8 cellular contexts compared by ENCODE assay signal in the genomic region with DNA sequence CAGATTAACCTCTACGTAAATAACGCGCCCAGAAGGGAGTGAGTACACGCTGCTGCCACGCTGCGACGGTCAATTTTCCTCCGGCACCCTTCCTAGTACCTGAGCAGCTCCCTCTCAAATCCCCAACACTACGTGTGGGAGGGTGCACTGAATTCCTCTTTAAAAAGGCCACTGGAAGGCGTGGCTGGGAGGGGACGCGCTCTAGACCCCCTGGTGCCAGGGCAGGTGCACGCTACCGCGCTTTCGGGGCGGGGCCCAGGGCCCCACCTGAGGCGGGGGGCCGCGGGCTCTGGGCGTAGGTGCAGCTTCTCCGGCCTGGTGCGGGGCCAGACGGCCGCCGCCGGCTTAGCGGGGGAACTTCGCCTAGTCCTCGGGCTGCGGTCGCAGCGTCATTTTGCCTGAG. TPM values are rescaled to one million over a fixed set of nuclear protein-coding genes. Genes with fewer than 3 reads are reported as not detected.
DNase-seq lines count a peak whose midpoint lies in the region; ATAC-seq and TF ChIP-seq lines count a peak whose summit lies in the region.

No MANE protein-coding gene starts in this region.

- H3K79me1 ChIP-seq in neuronal stem cell (ENCODE audit: low read depth, low read length), result peaks cover 7% of the 10 kb centered on the region

- peaks cover 1 to 16% of the 10 kb centered on the region in 2 donors for H3K4me1 ChIP-seq in neuronal stem cell (ENCODE audit: control insufficient read depth in 2 of 2, insufficient read depth in 1 of 2, low read depth in 1 of 2, low read length in 2 of 2)

- H3K18ac ChIP-seq in neuronal stem cell (ENCODE audit: low read length), result peak overlapping the region; percentile 96

- peaks cover 9 to 49% of the 10 kb centered on the region in 2 donors for H3K36me3 ChIP-seq in neuronal stem cell (replicated peaks in 1 of 2; ENCODE audit: control insufficient read depth in 2 of 2, insufficient read depth in 2 of 2, low read length in 2 of 2)

- peak overlapping the region; percentile 75 for H2BK5ac ChIP-seq in neuronal stem cell (ENCODE audit: low read length)

- H3K23ac ChIP-seq in neuronal stem cell (ENCODE audit: low read depth, low read length, poor library complexity), result peak overlapping the region; percentile 98

- H3K4me3 Mint-ChIP-seq in activated naive CD4-positive, alpha-beta T cell treated with anti-CD3 and anti-CD28 coated beads, Interleukin-2, amount 10 ng/mL, durations not matched to agents 7 days and 5 days, result peak overlapping the region; percentile 96

- no peaks in the 10 kb centered on the region for H3K9me3 ChIP-seq in neuronal stem cell (replicated peaks in 1 of 2; ENCODE audit: control insufficient read depth in 2 of 2, insufficient read depth in 1 of 2, low read depth in 1 of 2, low read length in 2 of 2)

- peak overlapping the region; percentile 100 for H3K27ac Mint-ChIP-seq in activated naive CD4-positive, alpha-beta T cell treated with anti-CD3 and anti-CD28 coated beads, Interleukin-2, amount 10 ng/mL, durations not matched to agents 7 days and 5 days

- no CpG with 5 or more reads among the region's 33 CpGs for WGBS in neuronal stem cell (ENCODE audit: extremely low coverage in 2 of 2, insufficient read length in 2 of 2, insufficient replicate concordance in 1 of 2), 2 donors

- H3K36me3 Mint-ChIP-seq in activated naive CD4-positive, alpha-beta T cell treated with anti-CD3 and anti-CD28 coated beads, Interleukin-2, amount 10 ng/mL, durations not matched to agents 7 days and 5 days, result peaks cover 39% of the 10 kb centered on the region

- no peak overlapping the region for H3K4ac ChIP-seq in neuronal stem cell (ENCODE audit: low read length)

- H3K4me3 ChIP-seq in WI38 (ENCODE audit: low read depth, low read length) (peak overlapping the region; percentile 85), foreskin fibroblast (ENCODE audit: low read depth in 1 of 2, low read length in 2 of 2) (peak overlapping the region; percentile 69 to 93), neuronal stem cell (ENCODE audit: low read length in 2 of 2) (peak overlapping the region; percentile 83 to 97)

- no peak overlapping the region for H2BK12ac ChIP-seq in neuronal stem cell (ENCODE audit: low read length)

- H3K14ac ChIP-seq in neuronal stem cell (ENCODE audit: low read length), result no peak overlapping the region

- H4K91ac ChIP-seq in neuronal stem cell (ENCODE audit: low read depth, low read length, poor library complexity), result no peak overlapping the region

- peak overlapping the region; percentile 87 for H3K4me2 ChIP-seq in neuronal stem cell (ENCODE audit: insufficient read depth, low read length, poor library complexity, severe bottlenecking)

- no peaks in the 10 kb centered on the region for H3K27me3 ChIP-seq in neuronal stem cell (ENCODE audit: control insufficient read depth in 3 of 3, insufficient read depth in 3 of 3, low read depth in 1 of 3, low read length in 3 of 3)

- H2BK120ac ChIP-seq in neuronal stem cell (ENCODE audit: low read depth, low read length), result no peak overlapping the region

- H3K9ac ChIP-seq in neuronal stem cell (ENCODE audit: low read depth, low read length, poor library complexity), result peak overlapping the region; percentile 93

- H2AK5ac ChIP-seq in neuronal stem cell (ENCODE audit: low read depth, low read length), result peak overlapping the region; percentile 9

- no peaks in the 10 kb centered on the region for H3K9me3 Mint-ChIP-seq in activated naive CD4-positive, alpha-beta T cell treated with anti-CD3 and anti-CD28 coated beads, Interleukin-2, amount 10 ng/mL, durations not matched to agents 7 days and 5 days

- peak overlapping the region; percentile 49 for H3K27ac ChIP-seq in neuronal stem cell (replicated peaks; ENCODE audit: low read length)

- peaks cover 55% of the 10 kb centered on the region for H3K4me1 Mint-ChIP-seq in activated naive CD4-positive, alpha-beta T cell treated with anti-CD3 and anti-CD28 coated beads, Interleukin-2, amount 10 ng/mL, durations not matched to agents 7 days and 5 days

- no peak overlapping the region for H2BK15ac ChIP-seq in neuronal stem cell (ENCODE audit: low read length)

- H4K8ac ChIP-seq in neuronal stem cell (ENCODE audit: low read depth, low read length), result no peak overlapping the region

- TF ChIP-seq CTCF in WI38 (IDR thresholded peaks at IDR 0.05; ENCODE audit: low read depth, low read length), result no peak
- TF ChIP-seq CTCF in foreskin fibroblast (IDR thresholded peaks at IDR 0.05; ENCODE audit: low read depth, low read length), result no peak

- no peak for DNase-seq in activated naive CD4-positive, alpha-beta T cell treated with anti-CD3 and anti-CD28 coated beads, Interleukin-2, amount 10 ng/mL, durations not matched to agents 7 days and 5 days
- no peak for DNase-seq in activated naive CD4-positive, alpha-beta T cell treated with anti-CD3 and anti-CD28 coated beads, Interleukin-2, amount 50 U/mL, for 16 hours
- peak; percentile 60 for DNase-seq in NCI-H1105 treated with DMSO at 0.1 percent for 48 hours (lab: John Stamatoyannopoulos, UW)
- peak; percentile 24 to 62 for DNase-seq in foreskin fibroblast
- no peak for DNase-seq in neuronal stem cell (ENCODE audit: low spot score)
- no peak for DNase-seq in NK-92 treated with Interleukin-12 subunit alpha and Interleukin-12 subunit beta, amount 100 ng/mL, for 24 hours (lab: John Stamatoyannopoulos, UW)

- CTCF ChIA-PET in activated naive CD4-positive, alpha-beta T cell treated with anti-CD3 and anti-CD28 coated beads, Interleukin-2, amount 10 ng/mL, durations not matched to agents 7 days and 5 days (lab: Charles Lee), result interaction anchor here (0.8 to 1.1 kb wide), 3 partner anchors 32 to 64 kb away, joined by 3 to 5 read pairs (median 3); no protein-coding TSS in a partner anchor

- ATAC-seq in HG02623 (IDR thresholded peaks at IDR 0.05; ENCODE audit: unreplicated experiment), result peak; percentile 18

- peaks cover 7% of the 10 kb centered on the region for H3K27me3 Mint-ChIP-seq in activated naive CD4-positive, alpha-beta T cell treated with anti-CD3 and anti-CD28 coated beads, Interleukin-2, amount 10 ng/mL, durations not matched to agents 7 days and 5 days

- peak overlapping the region; percentile 99 for H2AFZ ChIP-seq in neuronal stem cell (ENCODE audit: low read length)

RNA-seq across cellular contexts. Expression of gene ANKRD12, which starts 0.7 kb away (rescaled TPM):
- polyA plus RNA-seq in neuronal stem cell (2013, experiment 1 of 2), result 42.6 TPM
- 44.5 TPM for polyA plus RNA-seq in neuronal stem cell (2013, experiment 2 of 2)

RNA-seq across cellular contexts. Expression of gene NDUFV2, which starts 33.4 kb away (rescaled TPM):
- polyA plus RNA-seq in neuronal stem cell (2013, experiment 1 of 2), result 208 TPM
- 218 TPM for polyA plus RNA-seq in neuronal stem cell (2013, experiment 2 of 2)

Comparison
In these comparisons a context has a peak if more than half of its experiments do, and no peak if none do; other contexts are left out.
1. DNase-seq: peak in NCI-H1105 treated with DMSO at 0.1 percent for 48 hours (single experiment) and foreskin fibroblast (2 of 2); none in activated naive CD4-positive, alpha-beta T cell treated with anti-CD3 and anti-CD28 coated beads, Interleukin-2, amount 10 ng/mL, durations not matched to agents 7 days and 5 days (single experiment), activated naive CD4-positive, alpha-beta T cell treated with anti-CD3 and anti-CD28 coated beads, Interleukin-2, amount 50 U/mL, for 16 hours (single experiment), neuronal stem cell (single experiment) and NK-92 treated with Interleukin-12 subunit alpha and Interleukin-12 subunit beta, amount 100 ng/mL, for 24 hours (single experiment).
2. Peak in every context shown above with its lines, with median percentiles within 50 percentile points of each other: H3K4me3 ChIP-seq.